9 cellular contexts compared by ENCODE assay signal in genomic region chr19:16714702-16715294, GRCh38. TPM values are rescaled to one million over a fixed set of nuclear protein-coding genes. Genes with fewer than 3 reads are reported as not detected.
A peak's percentile ranks its signal among the peaks of the same experiment; 100 is the strongest.
DNase-seq lines count a peak whose midpoint lies in the region; ATAC-seq and TF ChIP-seq lines count a peak whose summit lies in the region.
"Had no signal": no experiment of that assay in that cellular context is flagged by ENCODE, and none has a peak within 500 bp of the region (broad histone marks: within the 10 kb centered on the region; RNA-seq: fewer than 3 reads in every experiment).

No MANE protein-coding gene starts in this region.

- WGBS in psoas muscle, 3 donors: 20 to 26% (median 22%) methylated on average over 14 of the region's 14 CpGs

- ATAC-seq in psoas muscle (peak in 2 of 4 donors; percentile 34 to 38), GM21360 (IDR thresholded peaks at IDR 0.05; ENCODE audit: unreplicated experiment) (no peak), HG03378 (IDR thresholded peaks at IDR 0.05; ENCODE audit: unreplicated experiment) (no peak)

- H3K4me1 ChIP-seq in PC-9 (replicated peaks; ENCODE audit: insufficient read depth) (peaks cover 24% of the 10 kb centered on the region), psoas muscle (no peaks in the 10 kb centered on the region)

- peaks cover 36% of the 10 kb centered on the region for H3F3A ChIP-seq in PC-9 (ENCODE audit: insufficient read depth, low read depth)

- DNase-seq in COLO668 (lab: John Stamatoyannopoulos, UW; ENCODE audit: unreplicated experiment) (peak; percentile 30), HK-2 (ENCODE audit: unreplicated experiment) (peak; percentile 56), PC-9 (peak; percentile 43 to 57), glutamatergic neuron (peak; percentile 67), psoas muscle (peak; percentile 34 to 56)
- peak; percentile 3 to 9 (median 6) for DNase-seq in activated naive CD4-positive, alpha-beta T cell (lab: John Stamatoyannopoulos, UW)

- no peak overlapping the region for H2AFZ ChIP-seq in PC-9

- no peaks in the 10 kb centered on the region for H3K79me2 ChIP-seq in PC-9 (ENCODE audit: low read depth)

- H3K27ac ChIP-seq in PC-9 (no peak overlapping the region), psoas muscle (no peak overlapping the region)
- H3K27ac ChIP-seq: SK-N-MC had no signal

- no peaks in the 10 kb centered on the region for H3K9me3 Mint-ChIP-seq in glutamatergic neuron (ENCODE audit: unreplicated experiment)

- POLR2A ChIA-PET in PC-9 (lab: Charles Lee; ENCODE audit: unreplicated experiment): interaction anchor here (0.5 to 0.7 kb wide), 2 partner anchors 54 to 523 kb away, joined by 3 to 5 read pairs; partner anchors contain the start of gene TMEM38A

- H3K36me3 Mint-ChIP-seq in glutamatergic neuron (ENCODE audit: unreplicated experiment): no peaks in the 10 kb centered on the region

- TF ChIP-seq CTCF in PC-9 (conservative IDR thresholded peaks at IDR 0.05): peak; percentile 100
- peak; percentile 92 for TF ChIP-seq CTCF in glutamatergic neuron (IDR thresholded peaks at IDR 0.05; ENCODE audit: partially characterized antibody, unreplicated experiment)
- peak; percentile 69 for TF ChIP-seq CTCF in psoas muscle (IDR thresholded peaks at IDR 0.05)

- H3K4me1 Mint-ChIP-seq in glutamatergic neuron (ENCODE audit: low read depth, unreplicated experiment): no peaks in the 10 kb centered on the region

- H3K36me3 ChIP-seq in PC-9 (ENCODE audit: low read depth) (no peaks in the 10 kb centered on the region), psoas muscle (ENCODE audit: insufficient read depth in 1 of 2, low read depth in 1 of 2) (no peaks in the 10 kb centered on the region)

- H3K4me3 ChIP-seq in PC-9 (no peak overlapping the region), psoas muscle (no peak overlapping the region)
- H3K4me3 ChIP-seq: SK-N-MC had no signal

- H3K27me3 Mint-ChIP-seq in glutamatergic neuron (ENCODE audit: unreplicated experiment): peaks cover 2% of the 10 kb centered on the region

- H3K9me3 ChIP-seq in PC-9 (ENCODE audit: insufficient read depth, low read depth): no peaks in the 10 kb centered on the region
- no peaks in the 10 kb centered on the region for H3K9me3 ChIP-seq in psoas muscle

- CTCF ChIA-PET in PC-9 (lab: Charles Lee): interaction anchor here (0.6 to 1.1 kb wide), 7 partner anchors 8 to 338 kb away, joined by 3 to 8 read pairs (median 5); no protein-coding TSS in a partner anchor

- H3K27me3 ChIP-seq in PC-9 (ENCODE audit: insufficient read depth, low read depth) (no peaks in the 10 kb centered on the region), psoas muscle (ENCODE audit: insufficient read depth in 3 of 3, low read length in 2 of 3) (no peaks in the 10 kb centered on the region)

- H3K4me3 Mint-ChIP-seq in glutamatergic neuron (ENCODE audit: unreplicated experiment): no peak overlapping the region

- H3K4me2 ChIP-seq in PC-9: no peak overlapping the region

- no peak overlapping the region for H3K27ac Mint-ChIP-seq in glutamatergic neuron (ENCODE audit: unreplicated experiment)

- BruUV-seq in PC-9 (replicated peaks; lab: Mats Ljungman, UMichigan): no TSS peak

- no peaks in the 10 kb centered on the region for H3K9me2 ChIP-seq in PC-9 (ENCODE audit: insufficient read depth)

- no peaks in the 10 kb centered on the region for H4K20me1 ChIP-seq in PC-9 (ENCODE audit: insufficient read depth)

- intact Hi-C loops in PC-9 (cut with micrococcal nuclease; ENCODE audit: unreplicated experiment) (loop anchor here (1.0 to 10.0 kb wide), 5 partner anchors 56 to 590 kb away; partner anchors contain the start of genes ABHD8, DDA1, MRPL34 and SIN3B), psoas muscle (cut with DNase I) (loop anchor here (5.0 to 10.0 kb wide), 2 partner anchors 333 to 340 kb away; no protein-coding TSS in a partner anchor)

RNA-seq across cellular contexts. Expression of gene NWD1, which starts 4.8 kb away (rescaled TPM):
- total RNA-seq in PC-9 (2021) (3.0 and 5.0 TPM in 2 replicates), glutamatergic neuron (ENCODE audit: unreplicated experiment) (not detected), psoas muscle (under 1 TPM in 2 of 4 donors, not detected in 2; 0.08 to 0.13 TPM)
- under 1 TPM in 2 of 3 donors, not detected in 1; 0.01 to 0.03 TPM for polyA plus RNA-seq in psoas muscle

RNA-seq across cellular contexts. Expression of gene TMEM38A, which starts 53.9 kb away (rescaled TPM):
- total RNA-seq in PC-9 (2021) (14.2 and 16.0 TPM in 2 replicates), glutamatergic neuron (ENCODE audit: unreplicated experiment) (7.1 TPM), psoas muscle (100 to 1,000 TPM; 120 to 184 (median 140) TPM)
- polyA plus RNA-seq in psoas muscle: 100 to 1,000 TPM in 2 of 3 donors, 10 to 100 TPM in 1; 53.2 to 295 (median 130) TPM

RNA-seq across cellular contexts. Expression of gene SMIM7, which starts 54.9 kb away (rescaled TPM):
- total RNA-seq in PC-9 (2021) (69.7 and 72.9 TPM in 2 replicates), glutamatergic neuron (ENCODE audit: unreplicated experiment) (81.0 TPM), psoas muscle (10 to 100 TPM; 16.1 to 50.0 (median 31.6) TPM)
- polyA plus RNA-seq in psoas muscle: 10 to 100 TPM; 51.9 to 76.9 (median 53.9) TPM

Comparison
In these comparisons a context has a peak if more than half of its experiments do, and no peak if none do; other contexts are left out.
1. DNase-seq: peak in every context shown above with its lines; median percentile 67 in glutamatergic neuron; 56 in HK-2; 50 in PC-9; 45 in psoas muscle; 30 in COLO668; 6 in activated naive CD4-positive, alpha-beta T cell.